Comparison of ENCODE assay signal across 21 cellular contexts in genomic region chr4:82439088-82439487, GRCh38. TPM values are rescaled to one million over a fixed set of nuclear protein-coding genes. Genes with fewer than 3 reads are reported as not detected.
DNase-seq lines count a peak whose midpoint lies in the region; ATAC-seq and TF ChIP-seq lines count a peak whose summit lies in the region.
"Had no signal": no experiment of that assay in that cellular context is flagged by ENCODE, and none has a peak within 500 bp of the region (broad histone marks: within the 10 kb centered on the region; RNA-seq: fewer than 3 reads in every experiment).

No MANE protein-coding gene starts in this region.

- no CpG with 5 or more reads among the region's 2 CpGs for WGBS in trophoblast cell (ENCODE audit: extremely low coverage, insufficient coverage, insufficient read length)

- no peaks in the 10 kb centered on the region for H3K9me3 Mint-ChIP-seq in activated naive CD4-positive, alpha-beta T cell treated with anti-CD3 and anti-CD28 coated beads, Interleukin-2, amount 50 U/mL, for 24 hours
- no peaks in the 10 kb centered on the region for H3K9me3 Mint-ChIP-seq in activated naive CD4-positive, alpha-beta T cell treated with anti-CD3 and anti-CD28 coated beads, Interleukin-2, amount 10 ng/mL, durations not matched to agents 7 days and 5 days
- peaks cover 3% of the 10 kb centered on the region for H3K9me3 Mint-ChIP-seq in activated naive CD8-positive, alpha-beta T cell (ENCODE audit: low read depth)
- H3K9me3 Mint-ChIP-seq in activated CD8-positive, alpha-beta memory T cell treated with anti-CD3 and anti-CD28 coated beads, Interleukin-2, amount 10 ng/mL, durations not matched to agents 7 days and 5 days (ENCODE audit: low read depth), result no peaks in the 10 kb centered on the region
- H3K9me3 Mint-ChIP-seq: CD4-positive, CD25-positive, alpha-beta regulatory T cell; HFFc6 had no signal

- H3K4me3 ChIP-seq in Loucy (ENCODE audit: low read length, poor library complexity, severe bottlenecking), result no peak overlapping the region
- H3K4me3 ChIP-seq in trophoblast cell (ENCODE audit: low read depth, low read length), result no peak overlapping the region
- H3K4me3 ChIP-seq: SJSA1 had no signal

- H3K27me3 Mint-ChIP-seq in activated naive CD4-positive, alpha-beta T cell treated with anti-CD3 and anti-CD28 coated beads, Interleukin-2, amount 50 U/mL, for 24 hours, result no peaks in the 10 kb centered on the region
- no peaks in the 10 kb centered on the region for H3K27me3 Mint-ChIP-seq in activated naive CD4-positive, alpha-beta T cell treated with anti-CD3 and anti-CD28 coated beads, Interleukin-2, amount 10 ng/mL, durations not matched to agents 7 days and 5 days
- no peaks in the 10 kb centered on the region for H3K27me3 Mint-ChIP-seq in activated naive CD8-positive, alpha-beta T cell
- H3K27me3 Mint-ChIP-seq in activated CD8-positive, alpha-beta memory T cell treated with anti-CD3 and anti-CD28 coated beads, Interleukin-2, amount 10 ng/mL, durations not matched to agents 7 days and 5 days, result no peaks in the 10 kb centered on the region
- H3K27me3 Mint-ChIP-seq: CD4-positive, CD25-positive, alpha-beta regulatory T cell had no signal

- H3K79me1 ChIP-seq in trophoblast cell (ENCODE audit: low read length), result no peaks in the 10 kb centered on the region

- H3K27ac Mint-ChIP-seq in activated naive CD4-positive, alpha-beta T cell treated with anti-CD3 and anti-CD28 coated beads, Interleukin-2, amount 50 U/mL, for 24 hours, result peak overlapping the region; percentile 77
- H3K27ac Mint-ChIP-seq in activated naive CD4-positive, alpha-beta T cell treated with anti-CD3 and anti-CD28 coated beads, Interleukin-2, amount 10 ng/mL, durations not matched to agents 7 days and 5 days, result no peak overlapping the region
- H3K27ac Mint-ChIP-seq in activated naive CD8-positive, alpha-beta T cell, result peak overlapping the region; percentile 87
- H3K27ac Mint-ChIP-seq in activated CD8-positive, alpha-beta memory T cell treated with anti-CD3 and anti-CD28 coated beads, Interleukin-2, amount 10 ng/mL, durations not matched to agents 7 days and 5 days, result no peak overlapping the region
- H3K27ac Mint-ChIP-seq: HFFc6 had no signal

- H2AFZ ChIP-seq in Loucy (ENCODE audit: low read length) (no peak overlapping the region), trophoblast cell (ENCODE audit: insufficient read depth, low read length, poor library complexity) (no peak overlapping the region)

- no peak for TF ChIP-seq CTCF in Loucy (conservative IDR thresholded peaks at IDR 0.05; ENCODE audit: low read length)

- no peak overlapping the region for H3K14ac ChIP-seq in trophoblast cell (ENCODE audit: low read length)

- H3K79me2 ChIP-seq in Loucy (ENCODE audit: insufficient read depth, low read length) (peaks cover 97% of the 10 kb centered on the region), trophoblast cell (ENCODE audit: control insufficient read depth, insufficient read depth, low read length, poor library complexity) (peaks cover 9% of the 10 kb centered on the region)

- no peak overlapping the region for H2BK120ac ChIP-seq in trophoblast cell (ENCODE audit: insufficient read depth, low read length, poor library complexity)

- peaks cover 35% of the 10 kb centered on the region for H3K4me1 ChIP-seq in Loucy (ENCODE audit: insufficient read depth, low read length, poor library complexity, severe bottlenecking)
- H3K4me1 ChIP-seq in trophoblast cell (ENCODE audit: control insufficient read depth in 1 of 2, insufficient read depth in 2 of 2, low read length in 2 of 2), result peaks cover 2 to 8% of the 10 kb centered on the region in 2 experiments
- H3K4me1 ChIP-seq: SJSA1 had no signal

- H3F3A ChIP-seq in Loucy (ENCODE audit: low read depth), result no peaks in the 10 kb centered on the region

- H3K36me3 ChIP-seq in Loucy (ENCODE audit: insufficient read depth, low read length) (no peaks in the 10 kb centered on the region), trophoblast cell (ENCODE audit: control insufficient read depth in 1 of 2, insufficient read depth in 2 of 2, low read length in 2 of 2) (peaks cover 3 to 4% of the 10 kb centered on the region in 2 experiments)

- H3K4me3 Mint-ChIP-seq in activated naive CD4-positive, alpha-beta T cell treated with anti-CD3 and anti-CD28 coated beads, Interleukin-2, amount 50 U/mL, for 24 hours, result peak overlapping the region; percentile 19
- H3K4me3 Mint-ChIP-seq in activated naive CD4-positive, alpha-beta T cell treated with anti-CD3 and anti-CD28 coated beads, Interleukin-2, amount 10 ng/mL, durations not matched to agents 7 days and 5 days, result no peak overlapping the region
- H3K4me3 Mint-ChIP-seq in activated naive CD8-positive, alpha-beta T cell, result peak overlapping the region; percentile 40
- H3K4me3 Mint-ChIP-seq in activated CD8-positive, alpha-beta memory T cell treated with anti-CD3 and anti-CD28 coated beads, Interleukin-2, amount 10 ng/mL, durations not matched to agents 7 days and 5 days, result no peak overlapping the region
- H3K4me3 Mint-ChIP-seq: HFFc6 had no signal

- no peak for DNase-seq in activated naive CD4-positive, alpha-beta T cell treated with anti-CD3 and anti-CD28 coated beads, Interleukin-2, amount 10 ng/mL, durations not matched to agents 7 days and 5 days
- no peak for DNase-seq in trophoblast cell
- no peak for DNase-seq in activated CD8-positive, alpha-beta memory T cell treated with anti-CD3 and anti-CD28 coated beads, Interleukin-2, amount 10 ng/mL, durations not matched to agents 7 days and 5 days
- DNase-seq: CD4-positive, CD25-positive, alpha-beta regulatory T cell; COR-L47; DMS79; H7; HFFc6; KBM-7; NCI-H1092 treated with DMSO at 0.1 percent for 48 hours; NCI-H146; NCI-H2029 treated with DMSO at 0.1 percent for 48 hours; NCI-H2171; NCI-H446; NCI-H526 treated with DMSO at 0.1 percent for 48 hours had no signal

- H3K36me3 Mint-ChIP-seq in activated naive CD4-positive, alpha-beta T cell treated with anti-CD3 and anti-CD28 coated beads, Interleukin-2, amount 50 U/mL, for 24 hours, result peaks cover 27% of the 10 kb centered on the region
- peaks cover 29% of the 10 kb centered on the region for H3K36me3 Mint-ChIP-seq in activated naive CD4-positive, alpha-beta T cell treated with anti-CD3 and anti-CD28 coated beads, Interleukin-2, amount 10 ng/mL, durations not matched to agents 7 days and 5 days
- peaks cover 21% of the 10 kb centered on the region for H3K36me3 Mint-ChIP-seq in activated naive CD8-positive, alpha-beta T cell
- peaks cover 45% of the 10 kb centered on the region for H3K36me3 Mint-ChIP-seq in activated CD8-positive, alpha-beta memory T cell treated with anti-CD3 and anti-CD28 coated beads, Interleukin-2, amount 10 ng/mL, durations not matched to agents 7 days and 5 days

- H4K12ac ChIP-seq in trophoblast cell (ENCODE audit: low read depth, low read length), result no peak overlapping the region

- H3K9me2 ChIP-seq in Loucy (replicated peaks; ENCODE audit: low read depth, low read length), result no peaks in the 10 kb centered on the region

- no peak overlapping the region for H3K18ac ChIP-seq in trophoblast cell (ENCODE audit: low read length)

- H2AK5ac ChIP-seq in trophoblast cell (ENCODE audit: low read length), result no peak overlapping the region

- H3K9ac ChIP-seq in Loucy (ENCODE audit: low read depth, low read length, poor library complexity, severe bottlenecking), result no peak overlapping the region
- no peak overlapping the region for H3K9ac ChIP-seq in trophoblast cell (ENCODE audit: low read length)

- no peak overlapping the region for H2BK5ac ChIP-seq in trophoblast cell (ENCODE audit: low read depth, low read length, poor library complexity)

- H4K20me1 ChIP-seq in Loucy (ENCODE audit: insufficient read depth, low read length, poor library complexity, severe bottlenecking), result peaks cover 42% of the 10 kb centered on the region

- no peak overlapping the region for H4K8ac ChIP-seq in trophoblast cell (ENCODE audit: low read depth, low read length)

- H3K27me3 ChIP-seq in Loucy (ENCODE audit: insufficient read depth, low read length, poor library complexity, severe bottlenecking), result no peaks in the 10 kb centered on the region
- H3K27me3 ChIP-seq in trophoblast cell (ENCODE audit: insufficient read depth, low read length), result no peaks in the 10 kb centered on the region
- H3K27me3 ChIP-seq: SJSA1 had no signal

- H3K9me3 ChIP-seq in Loucy (ENCODE audit: insufficient read depth, low read depth, low read length) (no peaks in the 10 kb centered on the region), trophoblast cell (ENCODE audit: insufficient read depth, low read depth, low read length) (no peaks in the 10 kb centered on the region)

- ATAC-seq in activated CD8-positive, alpha-beta memory T cell treated with anti-CD3 and anti-CD28 coated beads, Interleukin-2, amount 10 ng/mL, durations not matched to agents 7 days and 5 days, result no peak
- no peak for ATAC-seq in GM18907 (IDR thresholded peaks at IDR 0.05; ENCODE audit: unreplicated experiment)
- ATAC-seq: Right ventricle myocardium inferior had no signal

- peaks cover 69% of the 10 kb centered on the region for H3K4me1 Mint-ChIP-seq in activated naive CD4-positive, alpha-beta T cell treated with anti-CD3 and anti-CD28 coated beads, Interleukin-2, amount 50 U/mL, for 24 hours
- H3K4me1 Mint-ChIP-seq in activated naive CD4-positive, alpha-beta T cell treated with anti-CD3 and anti-CD28 coated beads, Interleukin-2, amount 10 ng/mL, durations not matched to agents 7 days and 5 days, result peaks cover 24% of the 10 kb centered on the region
- peaks cover 73% of the 10 kb centered on the region for H3K4me1 Mint-ChIP-seq in activated naive CD8-positive, alpha-beta T cell (ENCODE audit: low read depth)
- peaks cover 31% of the 10 kb centered on the region for H3K4me1 Mint-ChIP-seq in activated CD8-positive, alpha-beta memory T cell treated with anti-CD3 and anti-CD28 coated beads, Interleukin-2, amount 10 ng/mL, durations not matched to agents 7 days and 5 days

- H3K4me2 ChIP-seq in Loucy (ENCODE audit: low read depth, low read length, poor library complexity, severe bottlenecking), result peak overlapping the region; percentile 12
- H3K4me2 ChIP-seq in trophoblast cell (ENCODE audit: low read length), result no peak overlapping the region

- no peak overlapping the region for H2BK12ac ChIP-seq in trophoblast cell (ENCODE audit: low read length)

- H3K4ac ChIP-seq in trophoblast cell (ENCODE audit: low read depth, low read length), result peak overlapping the region; percentile 10

- no peak overlapping the region for H3K27ac ChIP-seq in trophoblast cell (ENCODE audit: low read depth, low read length)
- H3K27ac ChIP-seq: SJSA1 had no signal

- H3K23ac ChIP-seq in trophoblast cell (ENCODE audit: low read length), result no peak overlapping the region

- CTCF ChIA-PET in activated naive CD4-positive, alpha-beta T cell treated with anti-CD3 and anti-CD28 coated beads, Interleukin-2, amount 10 ng/mL, durations not matched to agents 7 days and 5 days (lab: Charles Lee), result interaction anchor here (1.0 kb wide), 1 partner anchor 17 kb away, joined by 3 read pairs; no protein-coding TSS in a partner anchor
- CTCF ChIA-PET in activated CD8-positive, alpha-beta memory T cell treated with anti-CD3 and anti-CD28 coated beads, Interleukin-2, amount 10 ng/mL, durations not matched to agents 7 days and 5 days (lab: Charles Lee), result no interaction called here

- H4K91ac ChIP-seq in trophoblast cell (ENCODE audit: low read depth, low read length), result no peak overlapping the region

RNA-seq across cellular contexts. Expression of gene ENOPH1, which starts 8.7 kb away (rescaled TPM):
- polyA plus RNA-seq in trophoblast cell (2013), result 23.2 and 23.9 TPM in 2 replicates
- total RNA-seq in activated CD8-positive, alpha-beta memory T cell treated with anti-CD3 and anti-CD28 coated beads, Interleukin-2, amount 10 ng/mL, durations not matched to agents 7 days and 5 days, result 10 to 100 TPM; 40.6 to 46.6 TPM

RNA-seq across cellular contexts. Expression of gene HNRNPDL, which starts 8.8 kb away (rescaled TPM):
- polyA plus RNA-seq in trophoblast cell (2013), result 325 and 327 TPM in 2 replicates
- 100 to 1,000 TPM; 317 to 343 TPM for total RNA-seq in activated CD8-positive, alpha-beta memory T cell treated with anti-CD3 and anti-CD28 coated beads, Interleukin-2, amount 10 ng/mL, durations not matched to agents 7 days and 5 days

Comparison
In these comparisons a context has a peak if more than half of its experiments do, and no peak if none do; other contexts are left out.
1. H3K27ac Mint-ChIP-seq: peak in activated naive CD4-positive, alpha-beta T cell treated with anti-CD3 and anti-CD28 coated beads, Interleukin-2, amount 50 U/mL, for 24 hours (single experiment) and activated naive CD8-positive, alpha-beta T cell (single experiment); none in activated naive CD4-positive, alpha-beta T cell treated with anti-CD3 and anti-CD28 coated beads, Interleukin-2, amount 10 ng/mL, durations not matched to agents 7 days and 5 days (single experiment) and activated CD8-positive, alpha-beta memory T cell treated with anti-CD3 and anti-CD28 coated beads, Interleukin-2, amount 10 ng/mL, durations not matched to agents 7 days and 5 days (single experiment).
2. H3K4me3 Mint-ChIP-seq: peak in activated naive CD4-positive, alpha-beta T cell treated with anti-CD3 and anti-CD28 coated beads, Interleukin-2, amount 50 U/mL, for 24 hours (single experiment) and activated naive CD8-positive, alpha-beta T cell (single experiment); none in activated naive CD4-positive, alpha-beta T cell treated with anti-CD3 and anti-CD28 coated beads, Interleukin-2, amount 10 ng/mL, durations not matched to agents 7 days and 5 days (single experiment) and activated CD8-positive, alpha-beta memory T cell treated with anti-CD3 and anti-CD28 coated beads, Interleukin-2, amount 10 ng/mL, durations not matched to agents 7 days and 5 days (single experiment).